In the genomic region with DNA sequence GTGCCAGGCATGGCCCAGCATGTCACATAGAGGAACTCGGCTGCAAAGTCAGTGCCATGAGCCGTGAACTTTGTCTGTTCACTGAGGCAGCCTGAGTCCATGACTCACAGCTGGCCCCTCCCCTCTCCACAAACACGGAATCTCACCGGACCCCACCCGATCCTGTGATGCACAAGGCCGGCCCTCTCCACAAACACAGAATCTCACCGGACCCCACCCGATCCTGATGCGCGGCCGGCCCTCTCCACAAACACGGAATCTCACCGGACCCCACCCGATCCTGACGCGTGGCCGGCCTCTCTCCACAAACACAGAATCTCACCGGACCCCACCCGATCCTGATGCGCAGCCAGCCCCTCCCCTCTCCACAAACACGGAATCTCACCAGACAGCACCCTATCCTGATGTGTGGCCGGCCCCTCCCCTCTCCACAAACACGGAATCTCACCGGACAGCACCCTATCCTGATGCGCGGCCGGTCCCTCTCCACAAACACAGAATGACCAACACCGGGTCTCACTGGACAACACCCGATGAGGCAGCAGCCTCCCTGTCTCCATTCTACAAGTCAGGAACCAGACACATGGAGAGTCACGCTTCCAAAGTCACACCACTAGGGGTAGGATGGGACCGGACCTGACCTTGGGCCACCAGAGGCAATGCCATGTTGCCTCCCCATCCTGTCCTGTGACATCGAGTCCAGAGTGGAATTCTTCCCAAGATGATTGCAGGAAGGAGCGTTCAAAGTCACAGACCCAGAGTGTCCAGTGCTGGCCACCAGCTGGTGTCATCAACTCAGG, we compare ENCODE assay signal across 1 cellular context.
TF ChIP-seq lines count a peak whose summit lies in the region.

No MANE protein-coding gene starts in this region.

TF ChIP-seq in HCT116, 20 proteins besides CTCF, POLR2A, EP300 and RAD21:
- TF ChIP-seq ZNF274 (IDR thresholded peaks at IDR 0.05; ENCODE audit: low read depth, low read length), result no peak
- TF ChIP-seq JUND (IDR thresholded peaks at IDR 0.05), result no peak
- TF ChIP-seq, protein P1, sequence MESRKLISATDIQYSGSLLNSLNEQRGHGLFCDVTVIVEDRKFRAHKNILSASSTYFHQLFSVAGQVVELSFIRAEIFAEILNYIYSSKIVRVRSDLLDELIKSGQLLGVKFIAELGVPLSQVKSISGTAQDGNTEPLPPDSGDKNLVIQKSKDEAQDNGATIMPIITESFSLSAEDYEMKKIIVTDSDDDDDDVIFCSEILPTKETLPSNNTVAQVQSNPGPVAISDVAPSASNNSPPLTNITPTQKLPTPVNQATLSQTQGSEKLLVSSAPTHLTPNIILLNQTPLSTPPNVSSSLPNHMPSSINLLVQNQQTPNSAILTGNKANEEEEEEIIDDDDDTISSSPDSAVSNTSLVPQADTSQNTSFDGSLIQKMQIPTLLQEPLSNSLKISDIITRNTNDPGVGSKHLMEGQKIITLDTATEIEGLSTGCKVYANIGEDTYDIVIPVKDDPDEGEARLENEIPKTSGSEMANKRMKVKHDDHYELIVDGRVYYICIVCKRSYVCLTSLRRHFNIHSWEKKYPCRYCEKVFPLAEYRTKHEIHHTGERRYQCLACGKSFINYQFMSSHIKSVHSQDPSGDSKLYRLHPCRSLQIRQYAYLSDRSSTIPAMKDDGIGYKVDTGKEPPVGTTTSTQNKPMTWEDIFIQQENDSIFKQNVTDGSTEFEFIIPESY (IDR thresholded peaks at IDR 0.05; ENCODE audit: extremely low read depth, insufficient replicate concordance, low read length), result no peak
- TF ChIP-seq, protein P2, sequence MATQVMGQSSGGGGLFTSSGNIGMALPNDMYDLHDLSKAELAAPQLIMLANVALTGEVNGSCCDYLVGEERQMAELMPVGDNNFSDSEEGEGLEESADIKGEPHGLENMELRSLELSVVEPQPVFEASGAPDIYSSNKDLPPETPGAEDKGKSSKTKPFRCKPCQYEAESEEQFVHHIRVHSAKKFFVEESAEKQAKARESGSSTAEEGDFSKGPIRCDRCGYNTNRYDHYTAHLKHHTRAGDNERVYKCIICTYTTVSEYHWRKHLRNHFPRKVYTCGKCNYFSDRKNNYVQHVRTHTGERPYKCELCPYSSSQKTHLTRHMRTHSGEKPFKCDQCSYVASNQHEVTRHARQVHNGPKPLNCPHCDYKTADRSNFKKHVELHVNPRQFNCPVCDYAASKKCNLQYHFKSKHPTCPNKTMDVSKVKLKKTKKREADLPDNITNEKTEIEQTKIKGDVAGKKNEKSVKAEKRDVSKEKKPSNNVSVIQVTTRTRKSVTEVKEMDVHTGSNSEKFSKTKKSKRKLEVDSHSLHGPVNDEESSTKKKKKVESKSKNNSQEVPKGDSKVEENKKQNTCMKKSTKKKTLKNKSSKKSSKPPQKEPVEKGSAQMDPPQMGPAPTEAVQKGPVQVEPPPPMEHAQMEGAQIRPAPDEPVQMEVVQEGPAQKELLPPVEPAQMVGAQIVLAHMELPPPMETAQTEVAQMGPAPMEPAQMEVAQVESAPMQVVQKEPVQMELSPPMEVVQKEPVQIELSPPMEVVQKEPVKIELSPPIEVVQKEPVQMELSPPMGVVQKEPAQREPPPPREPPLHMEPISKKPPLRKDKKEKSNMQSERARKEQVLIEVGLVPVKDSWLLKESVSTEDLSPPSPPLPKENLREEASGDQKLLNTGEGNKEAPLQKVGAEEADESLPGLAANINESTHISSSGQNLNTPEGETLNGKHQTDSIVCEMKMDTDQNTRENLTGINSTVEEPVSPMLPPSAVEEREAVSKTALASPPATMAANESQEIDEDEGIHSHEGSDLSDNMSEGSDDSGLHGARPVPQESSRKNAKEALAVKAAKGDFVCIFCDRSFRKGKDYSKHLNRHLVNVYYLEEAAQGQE (IDR thresholded peaks at IDR 0.05; ENCODE audit: low read depth), result no peak
- TF ChIP-seq ZFX (IDR thresholded peaks at IDR 0.05), result no peak
- TF ChIP-seq EGR1 (IDR thresholded peaks at IDR 0.05; ENCODE audit: low read depth), result no peak
- no peak for TF ChIP-seq CBX3 (IDR thresholded peaks at IDR 0.05; ENCODE audit: low read depth)
- TF ChIP-seq SRF (IDR thresholded peaks at IDR 0.05; ENCODE audit: low read depth), result no peak
- TF ChIP-seq, protein P3, sequence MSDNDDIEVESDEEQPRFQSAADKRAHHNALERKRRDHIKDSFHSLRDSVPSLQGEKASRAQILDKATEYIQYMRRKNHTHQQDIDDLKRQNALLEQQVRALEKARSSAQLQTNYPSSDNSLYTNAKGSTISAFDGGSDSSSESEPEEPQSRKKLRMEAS (IDR thresholded peaks at IDR 0.05), result no peak
- TF ChIP-seq CEBPB (IDR thresholded peaks at IDR 0.05; ENCODE audit: low read depth), result no peak
- TF ChIP-seq SIN3A (IDR thresholded peaks at IDR 0.05; ENCODE audit: low read depth), result no peak
- TF ChIP-seq TCF7L2 (IDR thresholded peaks at IDR 0.05; ENCODE audit: borderline replicate concordance, extremely low read depth, insufficient read depth, insufficient read length), result no peak
- TF ChIP-seq EZH2 (IDR thresholded peaks at IDR 0.05), result no peak
- no peak for TF ChIP-seq ELF1 (IDR thresholded peaks at IDR 0.05; ENCODE audit: borderline replicate concordance, low read depth)
- TF ChIP-seq, protein P4, sequence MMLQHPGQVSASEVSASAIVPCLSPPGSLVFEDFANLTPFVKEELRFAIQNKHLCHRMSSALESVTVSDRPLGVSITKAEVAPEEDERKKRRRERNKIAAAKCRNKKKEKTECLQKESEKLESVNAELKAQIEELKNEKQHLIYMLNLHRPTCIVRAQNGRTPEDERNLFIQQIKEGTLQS (IDR thresholded peaks at IDR 0.05), result no peak
- no peak for TF ChIP-seq POLR2AphosphoS5 (IDR thresholded peaks at IDR 0.05; ENCODE audit: low read depth, low read length)
- no peak for TF ChIP-seq EZH2phosphoT487 (IDR thresholded peaks at IDR 0.05; ENCODE audit: borderline replicate concordance)
- TF ChIP-seq SP1 (IDR thresholded peaks at IDR 0.05; ENCODE audit: low read depth), result no peak
